Comparison of ENCODE assay signal across 1 cellular context in genomic region chr17:16521070-16521727, GRCh38.
TF ChIP-seq lines count a peak whose summit lies in the region.

No MANE protein-coding gene starts in this region.

TF ChIP-seq in SK-N-SH, 30 proteins besides CTCF, POLR2A, EP300 and RAD21 (continued from another document):
- TF ChIP-seq GABPA (IDR thresholded peaks at IDR 0.05; ENCODE audit: low read depth) (no peak), REST (IDR thresholded peaks at IDR 0.05; ENCODE audit: low read depth, low read length) (0 out of 2 replicates have a peak, but pooled peaks have one; percentile 6), TAF1 (IDR thresholded peaks at IDR 0.05; ENCODE audit: borderline replicate concordance, low read depth, low read length) (no peak), POLR2AphosphoS5 (IDR thresholded peaks at IDR 0.05; ENCODE audit: low read depth, low read length) (no peak)
